ENCODE assay signal across 23 cellular contexts in the genomic region with DNA sequence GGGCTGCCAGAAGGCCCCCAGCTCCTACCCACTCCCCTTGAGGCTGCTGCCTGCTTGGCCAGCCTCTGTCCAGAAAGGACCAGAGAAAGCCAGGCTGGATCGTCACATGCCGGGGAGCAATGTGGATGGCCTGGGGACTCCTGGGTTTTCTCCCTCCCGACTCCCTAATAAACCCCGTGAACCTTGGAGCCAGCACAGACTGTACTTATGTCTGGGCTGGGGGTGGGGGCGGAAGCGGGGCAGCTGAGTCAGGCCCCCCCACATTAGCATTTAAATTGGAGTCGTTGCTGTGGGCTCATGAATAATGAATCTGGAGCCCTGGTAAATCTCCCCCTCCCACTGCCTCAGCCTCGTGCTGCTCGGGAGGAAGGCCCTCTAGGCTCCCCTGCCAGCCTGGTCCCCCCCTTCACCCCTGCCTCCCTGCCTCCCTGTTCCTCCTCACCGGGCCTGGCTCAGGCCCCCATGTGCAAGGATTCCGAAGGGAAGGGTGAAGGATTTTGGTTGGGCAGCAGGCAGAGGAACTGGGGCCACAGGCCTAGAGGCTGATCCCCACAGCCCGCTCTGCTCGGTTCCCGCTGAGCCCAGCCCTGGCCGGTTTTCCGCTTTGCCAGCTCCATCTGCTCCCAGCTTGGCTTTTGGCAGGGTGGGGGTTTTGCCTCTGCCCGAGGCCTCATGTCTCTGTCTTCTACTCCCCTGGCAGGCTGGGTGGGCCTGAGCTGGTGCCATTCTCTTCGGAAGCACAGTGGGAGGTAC. TPM values are rescaled to one million over a fixed set of nuclear protein-coding genes. Genes with fewer than 3 reads are reported as not detected.
A peak's percentile ranks its signal among the peaks of the same experiment; 100 is the strongest.
DNase-seq lines count a peak whose midpoint lies in the region; ATAC-seq and TF ChIP-seq lines count a peak whose summit lies in the region.
"Had no signal": no experiment of that assay in that cellular context is flagged by ENCODE, and none has a peak within 500 bp of the region (broad histone marks: within the 10 kb centered on the region; RNA-seq: fewer than 3 reads in every experiment).

No MANE protein-coding gene starts in this region.

- H3K23ac ChIP-seq in H9 (ENCODE audit: insufficient read length, low read depth, low read length) = no peak overlapping the region

- no peak overlapping the region for H4K5ac ChIP-seq in H9 (ENCODE audit: insufficient read length, low read depth, low read length)

- H3K9me3 Mint-ChIP-seq in H9 = no peaks in the 10 kb centered on the region; a peak in 2 of 5 replicates
- H3K9me3 Mint-ChIP-seq in neural progenitor cell = no peaks in the 10 kb centered on the region

- no peak for TF ChIP-seq EP300 in stomach (IDR thresholded peaks at IDR 0.05)

- no peak overlapping the region for H2BK5ac ChIP-seq in H9 (ENCODE audit: insufficient read length, low read length)

- peak; percentile 82 for DNase-seq in H9
- DNase-seq in NCI-H524 treated with DMSO at 0.1 percent for 48 hours (lab: John Stamatoyannopoulos, UW) = peak; percentile 39
- DNase-seq in neural progenitor cell (ENCODE audit: low spot score) = peak; percentile 41
- DNase-seq in stomach = no peak
- DNase-seq: activated CD4-positive, alpha-beta T cell treated with anti-CD3 and anti-CD28 coated beads, Interleukin-2, amount 50 U/mL, for 1 hour; activated naive CD4-positive, alpha-beta T cell treated with Interleukin-2 at 50 U/mL for 16 hours; activated T-cell treated with anti-CD3 and anti-CD28 coated beads for 4 hours; EL; gastrocnemius medialis; NCI-H1436; NCI-H2227 treated with DMSO at 0.1 percent for 48 hours; ovary; RPMI8226; small intestine; stimulated activated CD4-positive, alpha-beta T cell treated with anti-CD3 and anti-CD28 coated beads, Interleukin-4, amount 100 ng/mL, for 1 hour; SW 1271 had no signal

- H3K27ac Mint-ChIP-seq in H9 (peak overlapping the region; percentile 83 to 97 (median 95)), neural progenitor cell (peak overlapping the region; percentile 95)

- H4K8ac ChIP-seq in H9 (replicated peaks; ENCODE audit: insufficient read length, low read depth, low read length) = no peak overlapping the region

- H3T11ph ChIP-seq in H9 (ENCODE audit: low read length) = no peak overlapping the region

- no peak overlapping the region for H3K4ac ChIP-seq in H9 (ENCODE audit: low read depth, low read length)

- ATAC-seq in HG03025 (IDR thresholded peaks at IDR 0.05; ENCODE audit: low FRiP score, unreplicated experiment) (no peak), HG02938 (IDR thresholded peaks at IDR 0.05; ENCODE audit: unreplicated experiment) (no peak), GM21723 (IDR thresholded peaks at IDR 0.05; ENCODE audit: unreplicated experiment) (no peak)
- ATAC-seq: gastrocnemius medialis had no signal

- no peak overlapping the region for H2BK12ac ChIP-seq in H9 (ENCODE audit: insufficient read length, low read depth, low read length)

- H2BK15ac ChIP-seq in H9 (ENCODE audit: low read depth, low read length) = no peak overlapping the region

- H3K18ac ChIP-seq in H9 (ENCODE audit: insufficient read length, low read depth, low read length) = peak overlapping the region; percentile 73

- H3K4me3 ChIP-seq in ectodermal cell (ENCODE audit: insufficient read depth, low read depth, low read length) (no peak overlapping the region), neural progenitor cell (no peak overlapping the region), stomach (no peak overlapping the region)
- H3K4me3 ChIP-seq: ascending aorta, gastrocnemius medialis, ovary had no signal

- TF ChIP-seq POLR2A in stomach (IDR thresholded peaks at IDR 0.05) = no peak

- no peak overlapping the region for H2BK120ac ChIP-seq in H9 (ENCODE audit: low read depth, low read length, poor library complexity, severe bottlenecking)

- no peak overlapping the region for H2BK20ac ChIP-seq in H9 (ENCODE audit: low read depth, low read length, poor library complexity, severe bottlenecking)

- peak overlapping the region; percentile 19 to 56 for H3K4me3 Mint-ChIP-seq in H9
- peak overlapping the region; percentile 57 for H3K4me3 Mint-ChIP-seq in neural progenitor cell

- H3K27ac ChIP-seq in H9 (ENCODE audit: insufficient read length, low read depth, low read length) (peak overlapping the region; percentile 3), ectodermal cell (ENCODE audit: insufficient read depth, low read depth, low read length, poor library complexity, severe bottlenecking) (peak overlapping the region; percentile 67), neural progenitor cell (no peak overlapping the region), stomach (no peak overlapping the region)
- H3K27ac ChIP-seq: ascending aorta, gastrocnemius medialis, ovary had no signal

- H3K27me3 ChIP-seq in H9 (ENCODE audit: insufficient read depth, low read length) (no peaks in the 10 kb centered on the region), ectodermal cell (ENCODE audit: control insufficient read depth, insufficient read depth, low read length, poor library complexity, severe bottlenecking) (no peaks in the 10 kb centered on the region), neural progenitor cell (no peaks in the 10 kb centered on the region), stomach (peaks cover 0 to 44% (median 35%) of the 10 kb centered on the region in 3 donors)
- H3K27me3 ChIP-seq: ovary had no signal

- WGBS in H9 (ENCODE audit: extremely low coverage, insufficient read length, low lambda C conversion rate) = no CpG with 5 or more reads among the region's 18 CpGs
- WGBS in ectodermal cell, 2 experiments = 27 to 33% methylated on average over 16 to 18 of the region's 18 CpGs
- 74 to 88% (median 75%) methylated on average over 15 to 18 of the region's 18 CpGs for WGBS in stomach, 5 donors

- H3K36me3 ChIP-seq in ectodermal cell (ENCODE audit: control insufficient read depth, insufficient read depth, low read length) (no peaks in the 10 kb centered on the region), neural progenitor cell (no peaks in the 10 kb centered on the region), stomach (peaks cover 30 to 59% (median 55%) of the 10 kb centered on the region in 4 donors)
- H3K36me3 ChIP-seq: ovary had no signal

- H3K36me3 Mint-ChIP-seq in H9 (ENCODE audit: insufficient read depth in 1 of 3, low read depth in 3 of 3) (peaks cover 16 to 19% (median 17%) of the 10 kb centered on the region in 3 experiments; a peak in 6 of 7 replicates), neural progenitor cell (no peaks in the 10 kb centered on the region)

- peaks cover 25% of the 10 kb centered on the region for H3K27me3 Mint-ChIP-seq in H9 (ENCODE audit: low read depth)
- H3K27me3 Mint-ChIP-seq in neural progenitor cell (ENCODE audit: insufficient read depth, low read depth) = peaks cover 9% of the 10 kb centered on the region

- H3K4me1 Mint-ChIP-seq in H9 = peaks cover 54 to 64% of the 10 kb centered on the region in 2 experiments
- peaks cover 46% of the 10 kb centered on the region for H3K4me1 Mint-ChIP-seq in neural progenitor cell

- H2AFZ ChIP-seq in H9 (ENCODE audit: low read length) (no peak overlapping the region), neural progenitor cell (replicated peaks) (no peak overlapping the region)

- H3F3A ChIP-seq in neural progenitor cell (ENCODE audit: low read depth) = peaks cover 33% of the 10 kb centered on the region

- H3K79me1 ChIP-seq in H9 (ENCODE audit: insufficient read depth, low read depth, low read length, poor library complexity, severe bottlenecking) = no peaks in the 10 kb centered on the region

- H3K9me3 ChIP-seq in H9 (ENCODE audit: control insufficient read depth, low read depth, low read length) (no peaks in the 10 kb centered on the region), ectodermal cell (ENCODE audit: control insufficient read depth, low read length) (no peaks in the 10 kb centered on the region), neural progenitor cell (ENCODE audit: low read depth) (no peaks in the 10 kb centered on the region), stomach (no peaks in the 10 kb centered on the region)
- H3K9me3 ChIP-seq: ascending aorta, gastrocnemius medialis, ovary had no signal

- H3K4me2 ChIP-seq in H9 (ENCODE audit: insufficient read depth, insufficient read length, low read length) (peak overlapping the region; percentile 3), neural progenitor cell (peak overlapping the region; percentile 55)

- H3K4me1 ChIP-seq in H9 (ENCODE audit: insufficient read depth, low read length) (peaks cover 13% of the 10 kb centered on the region; the same call in 1 of the 2 replicates), ectodermal cell (ENCODE audit: control insufficient read depth, insufficient read depth, low read length) (peaks cover 40% of the 10 kb centered on the region), neural progenitor cell (peaks cover 50% of the 10 kb centered on the region), stomach (peaks cover 14 to 30% (median 24%) of the 10 kb centered on the region in 4 donors)

- H3K79me2 ChIP-seq in H9 (ENCODE audit: insufficient read depth, low read length) (no peaks in the 10 kb centered on the region), neural progenitor cell (ENCODE audit: low read depth) (no peaks in the 10 kb centered on the region)

- intact Hi-C loops in stomach (cut with DNase I; ENCODE audit: low total_unique reads) = no loop called here

- H3K56ac ChIP-seq in H9 (ENCODE audit: insufficient read length, low read depth, low read length) = no peak overlapping the region

- H3K23me2 ChIP-seq in H9 (ENCODE audit: insufficient read length, low read depth, low read length, poor library complexity, severe bottlenecking) = peaks cover 4% of the 10 kb centered on the region

- H4K20me1 ChIP-seq in H9 (ENCODE audit: control insufficient read depth, insufficient read depth, insufficient read length) = no peaks in the 10 kb centered on the region
- H4K20me1 ChIP-seq in neural progenitor cell (ENCODE audit: low read depth) = no peaks in the 10 kb centered on the region

- no peak overlapping the region for H4K91ac ChIP-seq in H9 (ENCODE audit: insufficient read length, low read depth, low read length)

- 0 out of 2 replicates have a peak overlapping the region, but pooled peaks have one; percentile 4 for H3K14ac ChIP-seq in H9 (ENCODE audit: insufficient read depth, low read length)

- no peak overlapping the region for H2AK5ac ChIP-seq in H9 (ENCODE audit: insufficient read length, low read length)

- TF ChIP-seq CTCF in H9 (conservative IDR thresholded peaks at IDR 0.05) (no peak), neural progenitor cell (IDR thresholded peaks at IDR 0.05) (no peak), stomach (IDR thresholded peaks at IDR 0.05) (no peak)

- H3K9ac ChIP-seq in H9 (ENCODE audit: extremely low read depth, insufficient read length, low read length) (no peak overlapping the region), neural progenitor cell (no peak overlapping the region)

RNA-seq across cellular contexts. Expression of a gene that starts 7.3 kb away (rescaled TPM):
- total RNA-seq in H9 (2021) (0.37 and 0.42 TPM in 2 replicates), neural progenitor cell (ENCODE audit: low replicate concordance) (0.26 and 2.4 TPM in 2 replicates), stomach (10 to 100 TPM in 1 of 5 donors, 1 to 10 TPM in 1, not detected in 3; 2.0 to 11.0 TPM)
- 0.80 TPM for polyA plus RNA-seq in ectodermal cell (2013, experiment 1 of 4)
- 1.1 TPM for polyA plus RNA-seq in ectodermal cell (2013, experiment 2 of 4)
- 0.80 TPM for polyA plus RNA-seq in ectodermal cell (2013, experiment 3 of 4)
- 1.1 TPM for polyA plus RNA-seq in ectodermal cell (2013, experiment 4 of 4)
- polyA plus RNA-seq in stomach = not detected
- total RNA-seq: ascending aorta, epithelial cell of proximal tubule had no signal
- polyA plus RNA-seq: liver had no signal

RNA-seq across cellular contexts. Expression of a gene that starts 8.3 kb away (rescaled TPM):
- 32.0 and 34.5 TPM in 2 replicates for total RNA-seq in H9 (2021)
- 25.1 TPM for polyA plus RNA-seq in ectodermal cell (2013, experiment 1 of 4)
- polyA plus RNA-seq in ectodermal cell (2013, experiment 2 of 4) = 26.5 TPM
- 20.1 TPM for polyA plus RNA-seq in ectodermal cell (2013, experiment 3 of 4)
- 19.6 TPM for polyA plus RNA-seq in ectodermal cell (2013, experiment 4 of 4)
- total RNA-seq in neural progenitor cell (ENCODE audit: low replicate concordance) = 23.8 and 49.3 TPM in 2 replicates
- total RNA-seq in stomach = 100 to 1,000 TPM in 1 of 5 donors, 10 to 100 TPM in 4; 16.5 to 185 (median 24.2) TPM
- polyA plus RNA-seq in stomach = 10 to 100 TPM; 29.9 to 84.8 (median 58.2) TPM

RNA-seq across cellular contexts. Expression of a gene that starts 36.6 kb away (rescaled TPM):
- total RNA-seq in H9 (2021) = 45.1 and 46.5 TPM in 2 replicates
- 19.8 TPM for polyA plus RNA-seq in ectodermal cell (2013, experiment 1 of 4)
- 18.4 TPM for polyA plus RNA-seq in ectodermal cell (2013, experiment 2 of 4)
- 15.7 TPM for polyA plus RNA-seq in ectodermal cell (2013, experiment 3 of 4)
- polyA plus RNA-seq in ectodermal cell (2013, experiment 4 of 4) = 18.2 TPM
- total RNA-seq in neural progenitor cell (ENCODE audit: low replicate concordance) = 6.7 and 27.7 TPM in 2 replicates
- 100 to 1,000 TPM in 1 of 5 donors, 10 to 100 TPM in 4; 28.0 to 119 (median 83.4) TPM for total RNA-seq in stomach
- 10 to 100 TPM; 10.8 to 32.9 (median 27.2) TPM for polyA plus RNA-seq in stomach

RNA-seq across cellular contexts. Expression of a gene that starts 36.9 kb away (rescaled TPM):
- total RNA-seq in H9 (2021) (7.7 and 8.8 TPM in 2 replicates), neural progenitor cell (ENCODE audit: low replicate concordance) (0.79 and 2.3 TPM in 2 replicates), stomach (1 to 10 TPM in 2 of 5 donors, under 1 TPM in 1, not detected in 2; 0.92 to 7.5 (median 2.7) TPM)
- polyA plus RNA-seq in ectodermal cell (2013, experiment 1 of 4) = 1.6 TPM
- 2.7 TPM for polyA plus RNA-seq in ectodermal cell (2013, experiment 2 of 4)
- polyA plus RNA-seq in ectodermal cell (2013, experiment 3 of 4) = 2.7 TPM
- polyA plus RNA-seq in ectodermal cell (2013, experiment 4 of 4) = 2.8 TPM
- 1 to 10 TPM; 1.4 to 4.7 (median 2.1) TPM for polyA plus RNA-seq in stomach

Comparison
In these comparisons a context has a peak if more than half of its experiments do, and no peak if none do; other contexts are left out.
1. H3K27ac ChIP-seq: peak in H9 (single experiment) and ectodermal cell (single experiment); none in neural progenitor cell (single experiment) and stomach (0 of 5).